Comparison of ENCODE assay signal across 9 cellular contexts in the genomic region with DNA sequence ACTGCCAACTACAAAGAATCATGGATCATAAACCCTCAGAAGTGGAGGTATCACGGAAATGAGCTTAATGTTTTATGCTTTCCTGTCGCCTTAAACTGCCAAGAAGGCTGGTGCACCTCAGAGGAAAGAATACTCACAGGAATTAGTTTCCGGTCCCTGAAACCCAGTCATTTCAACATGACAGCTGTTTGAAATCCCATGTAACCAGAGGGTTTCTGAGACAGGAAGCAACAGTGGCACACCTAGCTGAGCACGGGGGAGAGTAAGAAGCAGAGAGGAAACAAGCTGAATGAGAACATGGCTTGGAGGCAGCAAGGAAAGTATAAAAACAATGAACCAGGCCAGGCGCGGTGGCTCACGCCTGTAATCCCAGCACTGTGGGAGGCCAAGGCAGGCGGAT. TPM values are rescaled to one million over a fixed set of nuclear protein-coding genes. Genes with fewer than 3 reads are reported as not detected.
A peak's percentile ranks its signal among the peaks of the same experiment; 100 is the strongest.
DNase-seq lines count a peak whose midpoint lies in the region; ATAC-seq and TF ChIP-seq lines count a peak whose summit lies in the region.
"Had no signal": no experiment of that assay in that cellular context is flagged by ENCODE, and none has a peak within 500 bp of the region (broad histone marks: within the 10 kb centered on the region; RNA-seq: fewer than 3 reads in every experiment).

No MANE protein-coding gene starts in this region.

- H3K36me3 Mint-ChIP-seq in activated CD4-positive, alpha-beta T cell treated with anti-CD3 and anti-CD28 coated beads, Interleukin-2, amount 10 ng/mL, durations not matched to agents 24 days and 14 days (ENCODE audit: low read depth), result peaks cover 11% of the 10 kb centered on the region
- H3K36me3 Mint-ChIP-seq in type B pancreatic cell, result no peaks in the 10 kb centered on the region

- peak; percentile 41 for DNase-seq in stimulated activated CD4-positive, alpha-beta T cell treated with anti-CD3 and anti-CD28 coated beads, Interleukin-15, amount 100 ng/mL, for 24 hours
- DNase-seq in stimulated activated CD4-positive, alpha-beta T cell treated with anti-CD3 and anti-CD28 coated beads, Interleukin-2, amount 100 ng/mL, for 48 hours, result no peak
- peak; percentile 80 for DNase-seq in activated CD4-positive, alpha-beta T cell treated with anti-CD3 and anti-CD28 coated beads, Interleukin-2, amount 10 ng/mL, durations not matched to agents 24 days and 14 days
- DNase-seq in germinal center (ENCODE audit: low spot score) (peak; percentile 34), type B pancreatic cell (ENCODE audit: extremely low spot score, unreplicated experiment) (no peak), hippocampal formation (lab: John Stamatoyannopoulos, UW) (no peak), OCI-M1 (lab: John Stamatoyannopoulos, UW) (no peak)
- DNase-seq: NCI-H146 had no signal

- H3K9me3 Mint-ChIP-seq in activated CD4-positive, alpha-beta T cell treated with anti-CD3 and anti-CD28 coated beads, Interleukin-2, amount 10 ng/mL, durations not matched to agents 24 days and 14 days, result no peaks in the 10 kb centered on the region
- no peaks in the 10 kb centered on the region for H3K9me3 Mint-ChIP-seq in type B pancreatic cell

- H3K27me3 Mint-ChIP-seq in activated CD4-positive, alpha-beta T cell treated with anti-CD3 and anti-CD28 coated beads, Interleukin-2, amount 10 ng/mL, durations not matched to agents 24 days and 14 days, result no peaks in the 10 kb centered on the region
- H3K27me3 Mint-ChIP-seq in type B pancreatic cell, result no peaks in the 10 kb centered on the region

- peak overlapping the region; percentile 63 for H3K4me3 Mint-ChIP-seq in activated CD4-positive, alpha-beta T cell treated with anti-CD3 and anti-CD28 coated beads, Interleukin-2, amount 10 ng/mL, durations not matched to agents 24 days and 14 days
- H3K4me3 Mint-ChIP-seq in type B pancreatic cell, result peak overlapping the region; percentile 41

- H3K27ac Mint-ChIP-seq in activated CD4-positive, alpha-beta T cell treated with anti-CD3 and anti-CD28 coated beads, Interleukin-2, amount 10 ng/mL, durations not matched to agents 24 days and 14 days, result peak overlapping the region; percentile 73
- H3K27ac Mint-ChIP-seq in type B pancreatic cell, result peak overlapping the region; percentile 8

- intact Hi-C loops in activated CD4-positive, alpha-beta T cell treated with anti-CD3 and anti-CD28 coated beads, Interleukin-2, amount 10 ng/mL, durations not matched to agents 24 days and 14 days (cut with micrococcal nuclease), result loop anchor here (2.0 to 10.0 kb wide), 8 partner anchors 14 to 1970 kb away; no protein-coding TSS in a partner anchor

- H3K4me1 Mint-ChIP-seq in activated CD4-positive, alpha-beta T cell treated with anti-CD3 and anti-CD28 coated beads, Interleukin-2, amount 10 ng/mL, durations not matched to agents 24 days and 14 days, result peaks cover 68% of the 10 kb centered on the region
- peaks cover 27% of the 10 kb centered on the region for H3K4me1 Mint-ChIP-seq in type B pancreatic cell (ENCODE audit: unreplicated experiment)

- TF ChIP-seq CTCF in type B pancreatic cell (conservative IDR thresholded peaks at IDR 0.05), result no peak

- ATAC-seq in HG03135 (IDR thresholded peaks at IDR 0.05; ENCODE audit: unreplicated experiment), result no peak

RNA-seq across cellular contexts. Expression of a gene that starts 3.9 kb away (rescaled TPM):
- total RNA-seq in activated CD4-positive, alpha-beta T cell treated with anti-CD3 and anti-CD28 coated beads, Interleukin-2, amount 10 ng/mL, durations not matched to agents 24 days and 14 days, result 86.5 and 86.6 TPM in 2 replicates
- 54.8 and 57.2 TPM in 2 replicates for total RNA-seq in type B pancreatic cell (ENCODE audit: low replicate concordance)

Comparison
In these comparisons a context has a peak if more than half of its experiments do, and no peak if none do; other contexts are left out.
1. DNase-seq: peak in stimulated activated CD4-positive, alpha-beta T cell treated with anti-CD3 and anti-CD28 coated beads, Interleukin-15, amount 100 ng/mL, for 24 hours (single experiment), activated CD4-positive, alpha-beta T cell treated with anti-CD3 and anti-CD28 coated beads, Interleukin-2, amount 10 ng/mL, durations not matched to agents 24 days and 14 days (single experiment) and germinal center (single experiment); none in stimulated activated CD4-positive, alpha-beta T cell treated with anti-CD3 and anti-CD28 coated beads, Interleukin-2, amount 100 ng/mL, for 48 hours (0 of 2), type B pancreatic cell (single experiment), hippocampal formation (0 of 2) and OCI-M1 (single experiment).